ENCODE assay signal across 9 cellular contexts in genomic region chr1:24536391-24536840, GRCh38. TPM values are rescaled to one million over a fixed set of nuclear protein-coding genes. Genes with fewer than 3 reads are reported as not detected.
DNase-seq lines count a peak whose midpoint lies in the region; ATAC-seq and TF ChIP-seq lines count a peak whose summit lies in the region.
"Had no signal": no experiment of that assay in that cellular context is flagged by ENCODE, and none has a peak within 500 bp of the region (broad histone marks: within the 10 kb centered on the region; RNA-seq: fewer than 3 reads in every experiment).

No MANE protein-coding gene starts in this region.

- H3K4me3 Mint-ChIP-seq in T-helper 1 cell treated with Interleukin-12 subunit alpha and Interleukin-12 subunit beta and Interleukin-4 antibody, amounts not matched to agents 30 μg/mL and 1 μg/mL, for 36 hours: peak overlapping the region; percentile 86

- peak overlapping the region; percentile 96 for H3K27ac Mint-ChIP-seq in T-helper 1 cell treated with Interleukin-12 subunit alpha and Interleukin-12 subunit beta and Interleukin-4 antibody, amounts not matched to agents 30 μg/mL and 1 μg/mL, for 36 hours

- peaks cover 54% of the 10 kb centered on the region for H3K4me1 Mint-ChIP-seq in T-helper 1 cell treated with Interleukin-12 subunit alpha and Interleukin-12 subunit beta and Interleukin-4 antibody, amounts not matched to agents 30 μg/mL and 1 μg/mL, for 36 hours (ENCODE audit: low read depth)

- intact Hi-C loops in ascending aorta (cut with DNase I): no loop called here

- peaks cover 56% of the 10 kb centered on the region for H3K36me3 Mint-ChIP-seq in T-helper 1 cell treated with Interleukin-12 subunit alpha and Interleukin-12 subunit beta and Interleukin-4 antibody, amounts not matched to agents 30 μg/mL and 1 μg/mL, for 36 hours (ENCODE audit: low read depth)

- no peak overlapping the region for H3K4me3 ChIP-seq in ascending aorta
- H3K4me3 ChIP-seq: heart left ventricle had no signal

- H3K27ac ChIP-seq in ascending aorta: no peak overlapping the region

- H3K4me1 ChIP-seq in ascending aorta: no peaks in the 10 kb centered on the region

- H3K9me3 ChIP-seq in ascending aorta: no peaks in the 10 kb centered on the region
- H3K9me3 ChIP-seq: heart left ventricle had no signal

- peak; percentile 57 for ATAC-seq in HG02973 (IDR thresholded peaks at IDR 0.05; ENCODE audit: unreplicated experiment)

- peak; percentile 23 for DNase-seq in Daoy (ENCODE audit: low read depth)
- DNase-seq in ascending aorta (ENCODE audit: low spot score in 2 of 2): peak; percentile 19 to 67
- DNase-seq in stimulated activated CD4-positive, alpha-beta T cell treated with anti-CD3 and anti-CD28 coated beads, Interleukin-12 subunit alpha, Interleukin-12 subunit beta, amount 100 ng/mL, for 4 hours: peak; percentile 41
- no peak for DNase-seq in SW480 (ENCODE audit: low spot score)
- no peak for DNase-seq in NCI-H1105 (lab: John Stamatoyannopoulos, UW)
- no peak for DNase-seq in NCI-H774 (lab: John Stamatoyannopoulos, UW)
- DNase-seq: heart left ventricle had no signal

- H3K27me3 Mint-ChIP-seq in T-helper 1 cell treated with Interleukin-12 subunit alpha and Interleukin-12 subunit beta and Interleukin-4 antibody, amounts not matched to agents 30 μg/mL and 1 μg/mL, for 36 hours (ENCODE audit: low read depth): no peaks in the 10 kb centered on the region

- no peaks in the 10 kb centered on the region for H3K9me3 Mint-ChIP-seq in T-helper 1 cell treated with Interleukin-12 subunit alpha and Interleukin-12 subunit beta and Interleukin-4 antibody, amounts not matched to agents 30 μg/mL and 1 μg/mL, for 36 hours

- no peaks in the 10 kb centered on the region for H3K27me3 ChIP-seq in ascending aorta
- H3K27me3 ChIP-seq: heart left ventricle had no signal

- TF ChIP-seq CTCF in ascending aorta (IDR thresholded peaks at IDR 0.05): no peak

- no peaks in the 10 kb centered on the region for H3K36me3 ChIP-seq in ascending aorta

RNA-seq across cellular contexts. Expression of gene NCMAP, which starts 19.5 kb away (rescaled TPM):
- not detected in 2 replicates for total RNA-seq in Daoy (2014; rRNA removed; shearing (Covaris generic))
- not detected for total RNA-seq in ascending aorta

RNA-seq across cellular contexts. Expression of gene RCAN3, which starts 33.8 kb away (rescaled TPM):
- 10.5 and 11.3 TPM in 2 replicates for total RNA-seq in Daoy (2014; rRNA removed; shearing (Covaris generic))
- 2.0 TPM for total RNA-seq in ascending aorta

Comparison
In these comparisons a context has a peak if more than half of its experiments do, and no peak if none do; other contexts are left out.
1. DNase-seq: peak in Daoy (single experiment), ascending aorta (2 of 2) and stimulated activated CD4-positive, alpha-beta T cell treated with anti-CD3 and anti-CD28 coated beads, Interleukin-12 subunit alpha, Interleukin-12 subunit beta, amount 100 ng/mL, for 4 hours (single experiment); none in SW480 (single experiment), NCI-H1105 (single experiment) and NCI-H774 (single experiment).